ENCODE assay signal across 8 cellular contexts in the genomic region with DNA sequence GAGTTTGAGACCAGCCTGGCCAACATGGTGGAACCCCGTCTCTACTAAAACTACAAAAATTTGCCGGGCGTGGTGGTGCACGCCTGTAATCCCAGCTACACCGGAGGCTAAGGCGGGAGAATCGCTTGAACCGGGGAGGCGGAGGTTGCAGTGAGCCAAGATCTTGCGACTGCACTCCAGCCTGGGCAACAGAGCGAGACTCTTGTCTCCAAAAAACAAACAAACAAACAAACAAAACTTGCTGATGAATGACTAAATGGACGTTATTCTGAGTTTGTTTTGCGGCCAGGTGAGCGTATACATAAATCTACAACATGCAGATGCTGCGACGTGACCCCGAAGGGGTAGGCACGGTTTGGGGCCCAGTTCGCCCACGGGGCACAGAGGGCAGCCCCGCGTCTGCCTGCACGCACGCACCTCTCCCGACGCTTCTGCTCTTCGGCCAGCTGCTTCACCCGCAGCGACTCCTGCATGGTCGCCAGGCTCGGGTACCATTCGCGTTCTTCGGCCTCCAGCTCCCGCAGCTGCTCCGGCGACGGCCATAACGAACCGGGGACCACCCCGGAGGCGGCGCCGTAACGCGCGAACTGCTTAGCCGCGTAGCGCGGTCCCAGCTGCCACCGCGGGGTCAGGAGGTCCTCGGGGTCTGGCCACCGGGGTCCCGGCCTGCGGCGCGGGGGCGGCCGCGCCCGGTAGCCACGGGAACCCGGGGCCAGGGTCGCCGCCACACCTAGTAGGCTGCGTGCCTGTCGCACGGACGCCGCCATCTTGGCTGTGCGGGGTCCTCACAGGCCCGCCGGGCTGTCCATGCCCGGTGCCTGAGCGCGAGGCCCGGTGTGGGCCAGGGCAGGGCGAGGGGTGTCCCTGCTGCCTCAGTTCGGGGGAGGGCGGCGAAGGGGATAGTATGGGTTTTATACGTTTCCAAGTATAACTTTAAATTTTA.
DNase-seq lines count a peak whose midpoint lies in the region; ATAC-seq and TF ChIP-seq lines count a peak whose summit lies in the region.

GADD45GIP1 (minus strand) TSS at position 778 of the 943 bp plus-strand sequence; CDS start at position 767, 11 bp downstream.

- POLR2A ChIA-PET in GM10248 (lab: Yijun Ruan, JAX) = interaction anchor here (0.6 to 1.8 kb wide), 3 partner anchors 9 to 196 kb away, joined by 3 to 7 read pairs (median 3); no protein-coding TSS in a partner anchor

- peak; percentile 88 for DNase-seq in GM10248 (ENCODE audit: extremely low spot score)
- DNase-seq in NCI-H510A (lab: John Stamatoyannopoulos, UW) = peak; percentile 78
- peak; percentile 90 for DNase-seq in activated CD4-positive, alpha-beta T cell treated with anti-CD3 and anti-CD28 coated beads for 48 hours
- DNase-seq in coronary artery (ENCODE audit: low spot score) = peak; percentile 81
- DNase-seq in left kidney (ENCODE audit: low read depth, low spot score) = peak; percentile 92
- peak; percentile 86 for DNase-seq in stimulated activated CD4-positive, alpha-beta T cell treated with anti-CD3 and anti-CD28 coated beads, Interleukin-1b, Interleukin-23, amount 100 ng/mL, for 48 hours

- ATAC-seq in HG02938 (IDR thresholded peaks at IDR 0.05; ENCODE audit: unreplicated experiment) = peak; percentile 68
- no peak for ATAC-seq in HG03108 (IDR thresholded peaks at IDR 0.05; ENCODE audit: unreplicated experiment)

- TF ChIP-seq CTCF in GM10248 (IDR thresholded peaks at IDR 0.05; ENCODE audit: control extremely low read depth, extremely low read depth, low read depth, missing control alignments) = no peak
- TF ChIP-seq CTCF in coronary artery (IDR thresholded peaks at IDR 0.05) = no peak

- H3K4me3 ChIP-seq in coronary artery = peak within 1 kb of the TSS; percentile 92

- peak within 1 kb of the TSS; percentile 60 to 87 for H3K27ac ChIP-seq in coronary artery

- CTCF ChIA-PET in GM10248 (lab: Yijun Ruan, JAX) = interaction anchor here (1.6 to 6.7 kb wide), 2 partner anchors 8 to 20 kb away, joined by 6 to 56 read pairs; no protein-coding TSS in a partner anchor
